2 cellular contexts compared by ENCODE assay signal in genomic region chr11:57294225-57295131, GRCh38.
TF ChIP-seq lines count a peak whose summit lies in the region.

No MANE protein-coding gene starts in this region.

TF ChIP-seq in liver, 16 proteins besides CTCF, POLR2A, EP300 and RAD21:
- TF ChIP-seq, protein P1, sequence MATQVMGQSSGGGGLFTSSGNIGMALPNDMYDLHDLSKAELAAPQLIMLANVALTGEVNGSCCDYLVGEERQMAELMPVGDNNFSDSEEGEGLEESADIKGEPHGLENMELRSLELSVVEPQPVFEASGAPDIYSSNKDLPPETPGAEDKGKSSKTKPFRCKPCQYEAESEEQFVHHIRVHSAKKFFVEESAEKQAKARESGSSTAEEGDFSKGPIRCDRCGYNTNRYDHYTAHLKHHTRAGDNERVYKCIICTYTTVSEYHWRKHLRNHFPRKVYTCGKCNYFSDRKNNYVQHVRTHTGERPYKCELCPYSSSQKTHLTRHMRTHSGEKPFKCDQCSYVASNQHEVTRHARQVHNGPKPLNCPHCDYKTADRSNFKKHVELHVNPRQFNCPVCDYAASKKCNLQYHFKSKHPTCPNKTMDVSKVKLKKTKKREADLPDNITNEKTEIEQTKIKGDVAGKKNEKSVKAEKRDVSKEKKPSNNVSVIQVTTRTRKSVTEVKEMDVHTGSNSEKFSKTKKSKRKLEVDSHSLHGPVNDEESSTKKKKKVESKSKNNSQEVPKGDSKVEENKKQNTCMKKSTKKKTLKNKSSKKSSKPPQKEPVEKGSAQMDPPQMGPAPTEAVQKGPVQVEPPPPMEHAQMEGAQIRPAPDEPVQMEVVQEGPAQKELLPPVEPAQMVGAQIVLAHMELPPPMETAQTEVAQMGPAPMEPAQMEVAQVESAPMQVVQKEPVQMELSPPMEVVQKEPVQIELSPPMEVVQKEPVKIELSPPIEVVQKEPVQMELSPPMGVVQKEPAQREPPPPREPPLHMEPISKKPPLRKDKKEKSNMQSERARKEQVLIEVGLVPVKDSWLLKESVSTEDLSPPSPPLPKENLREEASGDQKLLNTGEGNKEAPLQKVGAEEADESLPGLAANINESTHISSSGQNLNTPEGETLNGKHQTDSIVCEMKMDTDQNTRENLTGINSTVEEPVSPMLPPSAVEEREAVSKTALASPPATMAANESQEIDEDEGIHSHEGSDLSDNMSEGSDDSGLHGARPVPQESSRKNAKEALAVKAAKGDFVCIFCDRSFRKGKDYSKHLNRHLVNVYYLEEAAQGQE (IDR thresholded peaks at IDR 0.05): no peak
- peak; percentile 37 for TF ChIP-seq HNF4G (IDR thresholded peaks at IDR 0.05)
- TF ChIP-seq RXRA (IDR thresholded peaks at IDR 0.05): peak; percentile 37 to 70
- peak; percentile 81 to 85 for TF ChIP-seq HNF4A (conservative IDR thresholded peaks at IDR 0.05)
- TF ChIP-seq GABPA (IDR thresholded peaks at IDR 0.05 in 1 of 2, conservative IDR thresholded peaks at IDR 0.05 in 1 of 2): no peak
- TF ChIP-seq SP1 (IDR thresholded peaks at IDR 0.05): peak; percentile 20
- TF ChIP-seq FOXA2 (IDR thresholded peaks at IDR 0.05): no peak
- no peak for TF ChIP-seq FOXA1 (IDR thresholded peaks at IDR 0.05)
- peak; percentile 19 for TF ChIP-seq YY1 (IDR thresholded peaks at IDR 0.05)
- no peak for TF ChIP-seq TAF1 (conservative IDR thresholded peaks at IDR 0.05)
- TF ChIP-seq JUND (IDR thresholded peaks at IDR 0.05): peak in 1 of 2 donors; percentile 25
TF ChIP-seq in liver: peak in this region for 6.

TF ChIP-seq in HepG2, 621 proteins besides CTCF, POLR2A, EP300 and RAD21:
- TF ChIP-seq HDAC2 (CRISPR knock-in tag; IDR thresholded peaks at IDR 0.05): no peak
- TF ChIP-seq ZNF607 (CRISPR knock-in tag; IDR thresholded peaks at IDR 0.05; ENCODE audit: borderline replicate concordance): no peak
- no peak for TF ChIP-seq NR1H2 (CRISPR knock-in tag; IDR thresholded peaks at IDR 0.05; ENCODE audit: borderline replicate concordance, low read depth)
- TF ChIP-seq SP4 (CRISPR knock-in tag; IDR thresholded peaks at IDR 0.05): no peak
- TF ChIP-seq ZNF253 (CRISPR knock-in tag; IDR thresholded peaks at IDR 0.05; ENCODE audit: borderline replicate concordance): no peak
- TF ChIP-seq, protein P2, sequence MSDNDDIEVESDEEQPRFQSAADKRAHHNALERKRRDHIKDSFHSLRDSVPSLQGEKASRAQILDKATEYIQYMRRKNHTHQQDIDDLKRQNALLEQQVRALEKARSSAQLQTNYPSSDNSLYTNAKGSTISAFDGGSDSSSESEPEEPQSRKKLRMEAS (IDR thresholded peaks at IDR 0.05): no peak
